Comparison of ENCODE assay signal across 1 cellular context in the genomic region with DNA sequence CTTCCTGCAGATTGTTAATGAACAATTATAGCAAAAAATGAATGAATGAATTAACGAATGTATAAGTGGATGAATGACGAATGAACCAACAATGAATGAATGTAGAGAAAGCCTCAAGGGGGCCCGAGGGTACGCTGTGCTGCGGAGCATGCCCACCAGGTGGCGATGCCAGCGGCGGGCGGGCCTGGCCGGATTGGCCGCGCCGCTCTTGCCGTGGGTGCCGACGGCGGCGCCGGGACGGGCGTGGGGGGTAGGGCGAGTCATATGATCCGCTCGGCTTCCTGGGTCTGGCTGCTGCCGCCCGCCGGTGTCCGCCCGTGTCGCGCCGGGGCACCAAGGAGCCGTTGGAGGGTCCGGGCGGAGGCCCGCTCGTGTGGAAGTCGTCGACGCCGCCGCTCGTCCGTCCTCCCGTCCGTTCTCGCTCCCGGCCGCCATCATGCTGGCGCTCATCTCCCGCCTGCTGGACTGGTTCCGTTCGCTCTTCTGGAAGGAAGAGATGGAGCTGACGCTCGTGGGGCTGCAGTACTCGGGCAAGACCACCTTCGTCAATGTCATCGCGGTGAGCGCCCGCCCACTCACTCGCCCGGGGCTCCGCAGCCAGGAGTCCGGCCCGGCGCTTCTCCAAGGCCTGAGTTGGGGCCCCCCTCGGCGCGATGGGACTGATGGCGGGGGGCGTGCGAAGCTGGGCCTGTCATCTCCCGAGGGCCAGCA.
A peak's percentile ranks its signal among the peaks of the same experiment; 100 is the strongest.
TF ChIP-seq lines count a peak whose summit lies in the region.

A gene (plus strand): TSS at position 263 of the 711 bp plus-strand sequence. CDS start 174 bp downstream, at position 437.

TF ChIP-seq in HepG2, 621 proteins besides CTCF, POLR2A, EP300 and RAD21 (continued from another document and continues in another):
- TF ChIP-seq, protein P1, sequence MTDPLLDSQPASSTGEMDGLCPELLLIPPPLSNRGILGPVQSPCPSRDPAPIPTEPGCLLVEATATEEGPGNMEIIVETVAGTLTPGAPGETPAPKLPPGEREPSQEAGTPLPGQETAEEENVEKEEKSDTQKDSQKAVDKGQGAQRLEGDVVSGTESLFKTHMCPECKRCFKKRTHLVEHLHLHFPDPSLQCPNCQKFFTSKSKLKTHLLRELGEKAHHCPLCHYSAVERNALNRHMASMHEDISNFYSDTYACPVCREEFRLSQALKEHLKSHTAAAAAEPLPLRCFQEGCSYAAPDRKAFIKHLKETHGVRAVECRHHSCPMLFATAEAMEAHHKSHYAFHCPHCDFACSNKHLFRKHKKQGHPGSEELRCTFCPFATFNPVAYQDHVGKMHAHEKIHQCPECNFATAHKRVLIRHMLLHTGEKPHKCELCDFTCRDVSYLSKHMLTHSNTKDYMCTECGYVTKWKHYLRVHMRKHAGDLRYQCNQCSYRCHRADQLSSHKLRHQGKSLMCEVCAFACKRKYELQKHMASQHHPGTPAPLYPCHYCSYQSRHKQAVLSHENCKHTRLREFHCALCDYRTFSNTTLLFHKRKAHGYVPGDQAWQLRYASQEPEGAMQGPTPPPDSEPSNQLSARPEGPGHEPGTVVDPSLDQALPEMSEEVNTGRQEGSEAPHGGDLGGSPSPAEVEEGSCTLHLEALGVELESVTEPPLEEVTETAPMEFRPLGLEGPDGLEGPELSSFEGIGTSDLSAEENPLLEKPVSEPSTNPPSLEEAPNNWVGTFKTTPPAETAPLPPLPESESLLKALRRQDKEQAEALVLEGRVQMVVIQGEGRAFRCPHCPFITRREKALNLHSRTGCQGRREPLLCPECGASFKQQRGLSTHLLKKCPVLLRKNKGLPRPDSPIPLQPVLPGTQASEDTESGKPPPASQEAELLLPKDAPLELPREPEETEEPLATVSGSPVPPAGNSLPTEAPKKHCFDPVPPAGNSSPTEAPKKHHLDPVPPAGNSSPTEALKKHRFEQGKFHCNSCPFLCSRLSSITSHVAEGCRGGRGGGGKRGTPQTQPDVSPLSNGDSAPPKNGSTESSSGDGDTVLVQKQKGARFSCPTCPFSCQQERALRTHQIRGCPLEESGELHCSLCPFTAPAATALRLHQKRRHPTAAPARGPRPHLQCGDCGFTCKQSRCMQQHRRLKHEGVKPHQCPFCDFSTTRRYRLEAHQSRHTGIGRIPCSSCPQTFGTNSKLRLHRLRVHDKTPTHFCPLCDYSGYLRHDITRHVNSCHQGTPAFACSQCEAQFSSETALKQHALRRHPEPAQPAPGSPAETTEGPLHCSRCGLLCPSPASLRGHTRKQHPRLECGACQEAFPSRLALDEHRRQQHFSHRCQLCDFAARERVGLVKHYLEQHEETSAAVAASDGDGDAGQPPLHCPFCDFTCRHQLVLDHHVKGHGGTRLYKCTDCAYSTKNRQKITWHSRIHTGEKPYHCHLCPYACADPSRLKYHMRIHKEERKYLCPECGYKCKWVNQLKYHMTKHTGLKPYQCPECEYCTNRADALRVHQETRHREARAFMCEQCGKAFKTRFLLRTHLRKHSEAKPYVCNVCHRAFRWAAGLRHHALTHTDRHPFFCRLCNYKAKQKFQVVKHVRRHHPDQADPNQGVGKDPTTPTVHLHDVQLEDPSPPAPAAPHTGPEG (CRISPR knock-in tag; IDR thresholded peaks at IDR 0.05): peak; percentile 92
- no peak for TF ChIP-seq RBAK (CRISPR knock-in tag; IDR thresholded peaks at IDR 0.05)
- TF ChIP-seq ZNF329 (CRISPR knock-in tag; IDR thresholded peaks at IDR 0.05; ENCODE audit: low read depth): peak; percentile 56; the same call in 1 of the 2 replicates
- no peak for TF ChIP-seq ZNF616 (CRISPR knock-in tag; IDR thresholded peaks at IDR 0.05; ENCODE audit: low read depth)
- no peak for TF ChIP-seq ZNF678 (CRISPR knock-in tag; IDR thresholded peaks at IDR 0.05)
- TF ChIP-seq MED13 (CRISPR knock-in tag; IDR thresholded peaks at IDR 0.05): peak; percentile 62; the same call in 1 of the 2 replicates
- TF ChIP-seq SOX5 (CRISPR knock-in tag; IDR thresholded peaks at IDR 0.05; ENCODE audit: borderline replicate concordance): peak; percentile 56; the same call in 1 of the 2 replicates
- TF ChIP-seq IRX3 (CRISPR knock-in tag; IDR thresholded peaks at IDR 0.05; ENCODE audit: borderline replicate concordance, low read depth): no peak
- TF ChIP-seq ZNF143 (CRISPR knock-in tag; IDR thresholded peaks at IDR 0.05): peak; percentile 75
- TF ChIP-seq, protein P2, sequence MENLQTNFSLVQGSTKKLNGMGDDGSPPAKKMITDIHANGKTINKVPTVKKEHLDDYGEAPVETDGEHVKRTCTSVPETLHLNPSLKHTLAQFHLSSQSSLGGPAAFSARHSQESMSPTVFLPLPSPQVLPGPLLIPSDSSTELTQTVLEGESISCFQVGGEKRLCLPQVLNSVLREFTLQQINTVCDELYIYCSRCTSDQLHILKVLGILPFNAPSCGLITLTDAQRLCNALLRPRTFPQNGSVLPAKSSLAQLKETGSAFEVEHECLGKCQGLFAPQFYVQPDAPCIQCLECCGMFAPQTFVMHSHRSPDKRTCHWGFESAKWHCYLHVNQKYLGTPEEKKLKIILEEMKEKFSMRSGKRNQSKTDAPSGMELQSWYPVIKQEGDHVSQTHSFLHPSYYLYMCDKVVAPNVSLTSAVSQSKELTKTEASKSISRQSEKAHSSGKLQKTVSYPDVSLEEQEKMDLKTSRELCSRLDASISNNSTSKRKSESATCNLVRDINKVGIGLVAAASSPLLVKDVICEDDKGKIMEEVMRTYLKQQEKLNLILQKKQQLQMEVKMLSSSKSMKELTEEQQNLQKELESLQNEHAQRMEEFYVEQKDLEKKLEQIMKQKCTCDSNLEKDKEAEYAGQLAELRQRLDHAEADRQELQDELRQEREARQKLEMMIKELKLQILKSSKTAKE (CRISPR knock-in tag; IDR thresholded peaks at IDR 0.05; ENCODE audit: borderline replicate concordance): peak; percentile 61
- TF ChIP-seq, protein P3, sequence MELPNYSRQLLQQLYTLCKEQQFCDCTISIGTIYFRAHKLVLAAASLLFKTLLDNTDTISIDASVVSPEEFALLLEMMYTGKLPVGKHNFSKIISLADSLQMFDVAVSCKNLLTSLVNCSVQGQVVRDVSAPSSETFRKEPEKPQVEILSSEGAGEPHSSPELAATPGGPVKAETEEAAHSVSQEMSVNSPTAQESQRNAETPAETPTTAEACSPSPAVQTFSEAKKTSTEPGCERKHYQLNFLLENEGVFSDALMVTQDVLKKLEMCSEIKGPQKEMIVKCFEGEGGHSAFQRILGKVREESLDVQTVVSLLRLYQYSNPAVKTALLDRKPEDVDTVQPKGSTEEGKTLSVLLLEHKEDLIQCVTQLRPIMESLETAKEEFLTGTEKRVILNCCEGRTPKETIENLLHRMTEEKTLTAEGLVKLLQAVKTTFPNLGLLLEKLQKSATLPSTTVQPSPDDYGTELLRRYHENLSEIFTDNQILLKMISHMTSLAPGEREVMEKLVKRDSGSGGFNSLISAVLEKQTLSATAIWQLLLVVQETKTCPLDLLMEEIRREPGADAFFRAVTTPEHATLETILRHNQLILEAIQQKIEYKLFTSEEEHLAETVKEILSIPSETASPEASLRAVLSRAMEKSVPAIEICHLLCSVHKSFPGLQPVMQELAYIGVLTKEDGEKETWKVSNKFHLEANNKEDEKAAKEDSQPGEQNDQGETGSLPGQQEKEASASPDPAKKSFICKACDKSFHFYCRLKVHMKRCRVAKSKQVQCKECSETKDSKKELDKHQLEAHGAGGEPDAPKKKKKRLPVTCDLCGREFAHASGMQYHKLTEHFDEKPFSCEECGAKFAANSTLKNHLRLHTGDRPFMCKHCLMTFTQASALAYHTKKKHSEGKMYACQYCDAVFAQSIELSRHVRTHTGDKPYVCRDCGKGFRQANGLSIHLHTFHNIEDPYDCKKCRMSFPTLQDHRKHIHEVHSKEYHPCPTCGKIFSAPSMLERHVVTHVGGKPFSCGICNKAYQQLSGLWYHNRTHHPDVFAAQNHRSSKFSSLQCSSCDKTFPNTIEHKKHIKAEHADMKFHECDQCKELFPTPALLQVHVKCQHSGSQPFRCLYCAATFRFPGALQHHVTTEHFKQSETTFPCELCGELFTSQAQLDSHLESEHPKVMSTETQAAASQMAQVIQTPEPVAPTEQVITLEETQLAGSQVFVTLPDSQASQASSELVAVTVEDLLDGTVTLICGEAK (IDR thresholded peaks at IDR 0.05): no peak
- TF ChIP-seq, protein P3 (CRISPR knock-in tag; IDR thresholded peaks at IDR 0.05): peak; percentile 80
- TF ChIP-seq PRPF4 (IDR thresholded peaks at IDR 0.05; ENCODE audit: low read depth, low read length, poor library complexity, severe bottlenecking): no peak
- peak; percentile 74 for TF ChIP-seq ZBTB7B (CRISPR knock-in tag; IDR thresholded peaks at IDR 0.05)
- TF ChIP-seq, protein P4, sequence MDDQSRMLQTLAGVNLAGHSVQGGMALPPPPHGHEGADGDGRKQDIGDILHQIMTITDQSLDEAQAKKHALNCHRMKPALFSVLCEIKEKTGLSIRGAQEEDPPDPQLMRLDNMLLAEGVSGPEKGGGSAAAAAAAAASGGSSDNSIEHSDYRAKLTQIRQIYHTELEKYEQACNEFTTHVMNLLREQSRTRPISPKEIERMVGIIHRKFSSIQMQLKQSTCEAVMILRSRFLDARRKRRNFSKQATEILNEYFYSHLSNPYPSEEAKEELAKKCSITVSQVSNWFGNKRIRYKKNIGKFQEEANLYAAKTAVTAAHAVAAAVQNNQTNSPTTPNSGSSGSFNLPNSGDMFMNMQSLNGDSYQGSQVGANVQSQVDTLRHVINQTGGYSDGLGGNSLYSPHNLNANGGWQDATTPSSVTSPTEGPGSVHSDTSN (CRISPR knock-in tag; IDR thresholded peaks at IDR 0.05; ENCODE audit: borderline replicate concordance): no peak
- TF ChIP-seq, protein P5, sequence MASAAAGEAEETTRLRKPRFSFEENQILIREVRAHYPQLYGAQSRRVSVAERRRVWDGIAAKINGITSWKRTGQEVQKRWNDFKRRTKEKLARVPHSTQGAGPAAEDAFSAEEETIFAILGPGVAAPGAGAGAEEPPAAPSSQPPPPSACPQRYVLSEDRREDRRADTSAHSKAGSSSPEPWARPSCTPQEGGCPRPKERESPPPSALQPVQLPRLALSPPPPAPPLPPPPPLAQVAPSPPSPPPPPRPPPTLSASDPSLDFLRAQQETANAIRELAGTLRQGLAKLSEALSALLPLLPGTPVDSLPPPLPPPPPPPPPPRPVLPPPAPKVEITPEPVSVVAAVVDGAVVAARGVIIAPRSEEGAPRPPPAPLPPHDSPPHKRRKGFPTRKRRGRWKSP (CRISPR knock-in tag; IDR thresholded peaks at IDR 0.05): peak; percentile 77
- TF ChIP-seq RNF2 (conservative IDR thresholded peaks at IDR 0.05; ENCODE audit: low read depth): no peak; the same call in 1 of the 2 replicates
- TF ChIP-seq TOPORS (CRISPR knock-in tag; IDR thresholded peaks at IDR 0.05): peak; percentile 90
- no peak; the same call in 1 of the 2 replicates for TF ChIP-seq ZNF432 (CRISPR knock-in tag; IDR thresholded peaks at IDR 0.05; ENCODE audit: borderline replicate concordance)
- TF ChIP-seq, protein P6, sequence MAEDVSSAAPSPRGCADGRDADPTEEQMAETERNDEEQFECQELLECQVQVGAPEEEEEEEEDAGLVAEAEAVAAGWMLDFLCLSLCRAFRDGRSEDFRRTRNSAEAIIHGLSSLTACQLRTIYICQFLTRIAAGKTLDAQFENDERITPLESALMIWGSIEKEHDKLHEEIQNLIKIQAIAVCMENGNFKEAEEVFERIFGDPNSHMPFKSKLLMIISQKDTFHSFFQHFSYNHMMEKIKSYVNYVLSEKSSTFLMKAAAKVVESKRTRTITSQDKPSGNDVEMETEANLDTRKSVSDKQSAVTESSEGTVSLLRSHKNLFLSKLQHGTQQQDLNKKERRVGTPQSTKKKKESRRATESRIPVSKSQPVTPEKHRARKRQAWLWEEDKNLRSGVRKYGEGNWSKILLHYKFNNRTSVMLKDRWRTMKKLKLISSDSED (CRISPR knock-in tag; IDR thresholded peaks at IDR 0.05): no peak
- TF ChIP-seq, protein P7, sequence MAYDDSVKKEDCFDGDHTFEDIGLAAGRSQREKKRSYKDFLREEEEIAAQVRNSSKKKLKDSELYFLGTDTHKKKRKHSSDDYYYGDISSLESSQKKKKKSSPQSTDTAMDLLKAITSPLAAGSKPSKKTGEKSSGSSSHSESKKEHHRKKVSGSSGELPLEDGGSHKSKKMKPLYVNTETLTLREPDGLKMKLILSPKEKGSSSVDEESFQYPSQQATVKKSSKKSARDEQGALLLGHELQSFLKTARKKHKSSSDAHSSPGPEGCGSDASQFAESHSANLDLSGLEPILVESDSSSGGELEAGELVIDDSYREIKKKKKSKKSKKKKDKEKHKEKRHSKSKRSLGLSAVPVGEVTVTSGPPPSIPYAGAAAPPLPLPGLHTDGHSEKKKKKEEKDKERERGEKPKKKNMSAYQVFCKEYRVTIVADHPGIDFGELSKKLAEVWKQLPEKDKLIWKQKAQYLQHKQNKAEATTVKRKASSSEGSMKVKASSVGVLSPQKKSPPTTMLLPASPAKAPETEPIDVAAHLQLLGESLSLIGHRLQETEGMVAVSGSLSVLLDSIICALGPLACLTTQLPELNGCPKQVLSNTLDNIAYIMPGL (CRISPR knock-in tag; IDR thresholded peaks at IDR 0.05; ENCODE audit: borderline replicate concordance in 1 of 2, low read depth in 1 of 2): peak; percentile 92 to 96
- no peak for TF ChIP-seq FOXJ3 (CRISPR knock-in tag; IDR thresholded peaks at IDR 0.05; ENCODE audit: borderline replicate concordance)
